Comparison of ENCODE assay signal across 8 cellular contexts in the genomic region with DNA sequence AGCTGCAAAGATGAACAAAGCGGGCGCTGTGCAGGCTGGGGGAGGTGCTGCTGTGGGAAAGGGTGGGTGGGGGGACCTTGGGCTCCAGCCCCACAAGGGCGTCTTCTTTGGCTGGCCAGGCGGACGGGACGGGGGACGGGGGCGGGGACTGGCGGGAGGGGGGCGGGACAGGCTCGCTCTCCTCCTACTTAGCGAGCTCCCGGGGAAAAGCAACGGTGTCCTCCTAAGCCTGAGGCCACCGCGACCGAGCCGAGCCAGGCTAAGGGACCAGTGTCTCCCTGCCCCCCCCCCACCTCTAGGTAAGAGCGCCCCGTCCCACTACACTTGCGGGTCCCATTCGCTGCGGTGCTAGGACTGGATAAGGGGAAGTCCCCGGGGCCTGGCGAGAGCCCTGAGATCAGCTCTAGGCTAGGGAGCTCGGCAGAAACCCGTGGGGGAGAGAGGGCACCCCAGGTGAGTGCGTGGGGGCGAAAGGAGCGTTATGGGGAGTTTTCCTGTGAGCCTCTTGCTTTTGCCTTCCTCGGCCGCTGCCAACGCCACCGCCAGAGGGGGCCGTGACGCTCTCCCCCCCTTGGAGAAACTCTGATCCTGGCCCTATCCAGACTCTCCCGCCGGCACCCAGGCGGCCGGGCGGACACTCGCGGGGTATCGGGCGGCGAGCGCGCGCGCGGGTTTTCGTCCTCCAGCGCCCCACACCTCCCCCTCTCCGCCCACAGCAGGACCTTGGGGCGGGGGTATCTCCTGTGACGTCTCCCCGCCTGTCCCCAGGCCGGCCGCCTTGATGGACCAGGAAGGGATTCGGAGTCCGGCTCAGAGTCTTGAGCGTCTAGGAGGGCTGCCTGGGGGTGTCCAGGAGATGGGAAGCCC. TPM values are rescaled to one million over a fixed set of nuclear protein-coding genes. Genes with fewer than 3 reads are reported as not detected.
DNase-seq lines count a peak whose midpoint lies in the region; ATAC-seq and TF ChIP-seq lines count a peak whose summit lies in the region.

A gene (plus strand): TSS at position 215 of the 867 bp plus-strand sequence. CDS start 6,222 bp downstream, outside the sequence.

- H3K4me1 Mint-ChIP-seq in activated naive CD8-positive, alpha-beta T cell treated with anti-CD3 and anti-CD28 coated beads, Interleukin-2, amount 50 U/mL, for 24 hours = peaks cover 25% of the 10 kb centered on the region
- H3K4me1 Mint-ChIP-seq in glutamatergic neuron (ENCODE audit: low read depth, unreplicated experiment) = peaks cover 11% of the 10 kb centered on the region

- peak within 1 kb of the TSS; percentile 95 for H3K4me2 ChIP-seq in neuronal stem cell (ENCODE audit: insufficient read depth, low read length, poor library complexity, severe bottlenecking)

- no peaks in the 10 kb centered on the region for H3K9me3 Mint-ChIP-seq in activated naive CD8-positive, alpha-beta T cell treated with anti-CD3 and anti-CD28 coated beads, Interleukin-2, amount 50 U/mL, for 24 hours
- H3K9me3 Mint-ChIP-seq in glutamatergic neuron (ENCODE audit: unreplicated experiment) = peaks cover 5% of the 10 kb centered on the region

- H3K4me1 ChIP-seq in neuronal stem cell (ENCODE audit: control insufficient read depth in 2 of 2, insufficient read depth in 1 of 2, low read depth in 1 of 2, low read length in 2 of 2) (peaks cover 28 to 40% of the 10 kb centered on the region in 2 donors), upper lobe of left lung (peaks cover 44 to 66% (median 55%) of the 10 kb centered on the region in 4 donors)

- TF ChIP-seq CTCF in glutamatergic neuron (IDR thresholded peaks at IDR 0.05; ENCODE audit: partially characterized antibody, unreplicated experiment) = no peak
- peak in 5 of 6 experiments; percentile 41 to 63 (median 58) for TF ChIP-seq CTCF in upper lobe of left lung (IDR thresholded peaks at IDR 0.05)

- DNase-seq in Ammon's horn (ENCODE audit: low spot score) (peak; percentile 90), SK-N-DZ (ENCODE audit: low spot score) (peak; percentile 29), glutamatergic neuron (peak; percentile 48), neuronal stem cell (ENCODE audit: low spot score) (no peak), upper lobe of left lung (peak; percentile 50 to 93), GF-D8 (lab: John Stamatoyannopoulos, UW) (no peak)
- peak; percentile 48 for DNase-seq in activated naive CD8-positive, alpha-beta T cell treated with anti-CD3 and anti-CD28 coated beads, Interleukin-2, amount 50 U/mL, for 24 hours

- TF ChIP-seq POLR2A in upper lobe of left lung (IDR thresholded peaks at IDR 0.05) = peak in 2 of 4 donors; percentile 37 to 43

- H3K9me3 ChIP-seq in neuronal stem cell (replicated peaks in 1 of 2; ENCODE audit: control insufficient read depth in 2 of 2, insufficient read depth in 1 of 2, low read depth in 1 of 2, low read length in 2 of 2) (peaks cover 0 to 6% of the 10 kb centered on the region in 2 donors), upper lobe of left lung (no peaks in the 10 kb centered on the region)

- H3K4ac ChIP-seq in neuronal stem cell (ENCODE audit: low read length) = peak within 1 kb of the TSS; percentile 93

- peak within 1 kb of the TSS; percentile 88 for H3K9ac ChIP-seq in neuronal stem cell (ENCODE audit: low read depth, low read length, poor library complexity)

- H3K27ac ChIP-seq in neuronal stem cell (replicated peaks; ENCODE audit: low read length) (no peak within 1 kb of the TSS), upper lobe of left lung (peak within 1 kb of the TSS; percentile 90 to 96 (median 94))

- ATAC-seq in HG02798 (IDR thresholded peaks at IDR 0.05; ENCODE audit: poor library complexity, unreplicated experiment) (peak; percentile 19), upper lobe of left lung (ENCODE audit: low FRiP score in 2 of 2) (peak; percentile 48 to 68)
- peak; percentile 8 for ATAC-seq in activated naive CD8-positive, alpha-beta T cell treated with anti-CD3 and anti-CD28 coated beads, Interleukin-2, amount 50 U/mL, for 24 hours

- H3K4me3 ChIP-seq in neuronal stem cell (ENCODE audit: low read length in 2 of 2) = peak within 1 kb of the TSS in 1 of 2 donors; percentile 78
- H3K4me3 ChIP-seq in upper lobe of left lung = peak within 1 kb of the TSS; percentile 48 to 80 (median 70)

- peak within 1 kb of the TSS; percentile 95 for H2AK5ac ChIP-seq in neuronal stem cell (ENCODE audit: low read depth, low read length)

- peak within 1 kb of the TSS; percentile 14 for H2AFZ ChIP-seq in neuronal stem cell (ENCODE audit: low read length)

- H3K4me3 Mint-ChIP-seq in activated naive CD8-positive, alpha-beta T cell treated with anti-CD3 and anti-CD28 coated beads, Interleukin-2, amount 50 U/mL, for 24 hours = peak within 1 kb of the TSS; percentile 76
- peak within 1 kb of the TSS; percentile 4 for H3K4me3 Mint-ChIP-seq in glutamatergic neuron (ENCODE audit: unreplicated experiment)

- H2BK120ac ChIP-seq in neuronal stem cell (ENCODE audit: low read depth, low read length) = no peak within 1 kb of the TSS

- no peak within 1 kb of the TSS for H4K8ac ChIP-seq in neuronal stem cell (ENCODE audit: low read depth, low read length)

- peak within 1 kb of the TSS; percentile 95 for H2BK15ac ChIP-seq in neuronal stem cell (ENCODE audit: low read length)

- H4K91ac ChIP-seq in neuronal stem cell (ENCODE audit: low read depth, low read length, poor library complexity) = no peak within 1 kb of the TSS

- no peaks in the 10 kb centered on the region for H3K36me3 Mint-ChIP-seq in activated naive CD8-positive, alpha-beta T cell treated with anti-CD3 and anti-CD28 coated beads, Interleukin-2, amount 50 U/mL, for 24 hours (ENCODE audit: low read depth)
- peaks cover 5% of the 10 kb centered on the region for H3K36me3 Mint-ChIP-seq in glutamatergic neuron (ENCODE audit: unreplicated experiment)

- peaks cover 0 to 34% (median 27%) of the 10 kb centered on the region in 3 experiments for H3K27me3 ChIP-seq in neuronal stem cell (ENCODE audit: control insufficient read depth in 3 of 3, insufficient read depth in 3 of 3, low read depth in 1 of 3, low read length in 3 of 3)
- peaks cover 0 to 10% (median 3%) of the 10 kb centered on the region in 4 donors for H3K27me3 ChIP-seq in upper lobe of left lung

- no peak within 1 kb of the TSS for H3K27ac Mint-ChIP-seq in activated naive CD8-positive, alpha-beta T cell treated with anti-CD3 and anti-CD28 coated beads, Interleukin-2, amount 50 U/mL, for 24 hours
- no peak within 1 kb of the TSS for H3K27ac Mint-ChIP-seq in glutamatergic neuron (ENCODE audit: unreplicated experiment)

- peak within 1 kb of the TSS; percentile 98 for H3K18ac ChIP-seq in neuronal stem cell (ENCODE audit: low read length)

- H3K23ac ChIP-seq in neuronal stem cell (ENCODE audit: low read depth, low read length, poor library complexity) = peak within 1 kb of the TSS; percentile 92

- peaks cover 24% of the 10 kb centered on the region for H3K27me3 Mint-ChIP-seq in activated naive CD8-positive, alpha-beta T cell treated with anti-CD3 and anti-CD28 coated beads, Interleukin-2, amount 50 U/mL, for 24 hours
- peaks cover 31% of the 10 kb centered on the region for H3K27me3 Mint-ChIP-seq in glutamatergic neuron (ENCODE audit: unreplicated experiment)

- no peak for TF ChIP-seq EP300 in upper lobe of left lung (IDR thresholded peaks at IDR 0.05)

- H3K79me1 ChIP-seq in neuronal stem cell (ENCODE audit: low read depth, low read length) = peaks cover 3% of the 10 kb centered on the region

- H2BK12ac ChIP-seq in neuronal stem cell (ENCODE audit: low read length) = no peak within 1 kb of the TSS

- H2BK5ac ChIP-seq in neuronal stem cell (ENCODE audit: low read length) = no peak within 1 kb of the TSS

- WGBS in neuronal stem cell (ENCODE audit: extremely low coverage in 2 of 2, insufficient read length in 2 of 2, insufficient replicate concordance in 1 of 2), 2 donors = no CpG with 5 or more reads among the region's 62 CpGs
- WGBS in upper lobe of left lung, 2 donors = 0 to 1% methylated on average over 1 to 39 of the region's 62 CpGs

- H3K36me3 ChIP-seq in neuronal stem cell (replicated peaks in 1 of 2; ENCODE audit: control insufficient read depth in 2 of 2, insufficient read depth in 2 of 2, low read length in 2 of 2) (peaks cover 0 to 8% of the 10 kb centered on the region in 2 donors), upper lobe of left lung (peaks cover 0 to 5% (median 0%) of the 10 kb centered on the region in 4 donors)

- H3K14ac ChIP-seq in neuronal stem cell (ENCODE audit: low read length) = peak within 1 kb of the TSS; percentile 92

RNA-seq across cellular contexts. Expression of the gene that starts here (rescaled TPM):
- polyA plus RNA-seq in SK-N-DZ (2014; cell fraction: cytosol; rRNA removed) = 15.0 and 25.3 TPM in 2 replicates
- polyA plus RNA-seq in SK-N-DZ (2014; cell fraction: nucleus; rRNA removed) = 24.2 and 28.0 TPM in 2 replicates
- total RNA-seq in glutamatergic neuron (ENCODE audit: unreplicated experiment) (78.4 TPM), upper lobe of left lung (100 to 1,000 TPM in 3 of 6 donors, 10 to 100 TPM in 3; 45.5 to 188 (median 100) TPM)
- 68.9 TPM for polyA plus RNA-seq in neuronal stem cell (2013, experiment 1 of 2)
- polyA plus RNA-seq in neuronal stem cell (2013, experiment 2 of 2) = 69.2 TPM

Comparison
In these comparisons a context has a peak if more than half of its experiments do, and no peak if none do; other contexts are left out.
1. DNase-seq: peak in Ammon's horn (single experiment), SK-N-DZ (single experiment), activated naive CD8-positive, alpha-beta T cell treated with anti-CD3 and anti-CD28 coated beads, Interleukin-2, amount 50 U/mL, for 24 hours (single experiment), glutamatergic neuron (single experiment) and upper lobe of left lung (2 of 2); none in neuronal stem cell (single experiment) and GF-D8 (single experiment).
2. ATAC-seq: peak in every context shown above with its lines; median percentile 58 in upper lobe of left lung; 19 in HG02798; 8 in activated naive CD8-positive, alpha-beta T cell treated with anti-CD3 and anti-CD28 coated beads, Interleukin-2, amount 50 U/mL, for 24 hours.